31 cellular contexts compared by ENCODE assay signal in the genomic region with DNA sequence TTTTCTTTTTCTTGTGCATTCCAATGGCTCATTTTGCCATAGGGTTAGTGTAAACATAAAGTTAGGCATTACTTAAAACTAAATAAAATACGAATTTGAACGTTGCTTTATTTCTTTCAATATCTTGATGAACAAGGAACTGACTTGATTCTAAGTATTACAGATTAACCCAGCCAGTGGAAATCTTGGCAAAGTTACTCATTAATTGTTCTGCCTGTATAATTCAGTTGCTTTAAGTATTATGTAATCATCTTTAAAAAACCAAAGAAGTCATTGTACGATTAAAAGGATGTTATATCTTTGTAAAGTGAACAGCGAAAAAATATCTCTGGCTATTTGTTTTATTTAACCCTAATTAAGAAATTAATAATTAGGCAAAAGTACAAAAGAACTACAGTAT.
"Had no signal": no experiment of that assay in that cellular context is flagged by ENCODE, and none has a peak within 500 bp of the region (broad histone marks: within the 10 kb centered on the region; RNA-seq: fewer than 3 reads in every experiment).

No MANE protein-coding gene starts in this region.

- H3K36me3 ChIP-seq: adrenal gland, breast epithelium had no signal

- DNase-seq: activated B cell treated with CpG ODN at 0.5 μM for 24 hours; activated CD4-positive, alpha-beta T cell treated with anti-CD3 and anti-CD28 coated beads, Interleukin-2, amount 10 ng/mL, durations not matched to agents 24 days and 14 days; activated CD4-positive, alpha-beta T cell treated with anti-CD3 and anti-CD28 coated beads, Interleukin-2, amount 50 U/mL, for 4 hours; activated CD8-positive, alpha-beta T cell treated with anti-CD3 and anti-CD28 coated beads, Interleukin-2, amount 10 ng/mL, durations not matched to agents 7 days and 5 days; activated gamma-delta T cell treated with Interleukin-2 at 50 U/mL for 16 hours; activated naive CD4-positive, alpha-beta T cell treated with anti-CD3 and anti-CD28 coated beads for 36 hours; activated T-cell treated with anti-CD3 and anti-CD28 coated beads, Interleukin-2, amount 50 U/mL, for 24 hours; adrenal gland; body of pancreas; NCI-H1092 treated with DMSO at 0.1 percent for 48 hours; NCI-H1417; NCI-H146; NCI-H187; NCI-H2029 treated with DMSO at 0.1 percent for 48 hours; NCI-H2107; NCI-H2171; NCI-H510A; NCI-H526; NCI-H748 treated with DMSO at 0.1 percent for 48 hours; NK-92 treated with Interleukin-12 subunit alpha and Interleukin-12 subunit beta, amount 100 ng/mL, for 24 hours; OCI-M1; Right ventricle myocardium superior; SW 1271; T-helper 1 cell; T-helper 2 cell; T-helper 9 cell had no signal

- H3K9ac ChIP-seq: KMS-11 had no signal

- H3K27ac Mint-ChIP-seq: activated B cell treated with CpG ODN at 0.5 μM for 24 hours; activated CD4-positive, alpha-beta T cell treated with anti-CD3 and anti-CD28 coated beads, Interleukin-2, amount 10 ng/mL, durations not matched to agents 24 days and 14 days; activated CD8-positive, alpha-beta T cell treated with anti-CD3 and anti-CD28 coated beads, Interleukin-2, amount 10 ng/mL, durations not matched to agents 7 days and 5 days; activated naive CD4-positive, alpha-beta T cell treated with anti-CD3 and anti-CD28 coated beads for 36 hours; activated naive CD4-positive, alpha-beta T cell treated with anti-CD3 and anti-CD28 coated beads, Interleukin-2, amount 50 U/mL, for 72 hours; activated T-cell treated with anti-CD3 and anti-CD28 coated beads, Interleukin-2, amount 50 U/mL, for 24 hours had no signal

- H3K4me3 Mint-ChIP-seq: activated B cell treated with CpG ODN at 0.5 μM for 24 hours; activated CD4-positive, alpha-beta T cell treated with anti-CD3 and anti-CD28 coated beads, Interleukin-2, amount 10 ng/mL, durations not matched to agents 24 days and 14 days; activated CD8-positive, alpha-beta T cell treated with anti-CD3 and anti-CD28 coated beads, Interleukin-2, amount 10 ng/mL, durations not matched to agents 7 days and 5 days; activated naive CD4-positive, alpha-beta T cell treated with anti-CD3 and anti-CD28 coated beads for 36 hours; activated T-cell treated with anti-CD3 and anti-CD28 coated beads, Interleukin-2, amount 50 U/mL, for 24 hours had no signal

- H3K27me3 ChIP-seq: adrenal gland, body of pancreas, breast epithelium had no signal

- H3K9me3 ChIP-seq: adrenal gland, breast epithelium had no signal

- H3K27ac ChIP-seq: adrenal gland, body of pancreas, breast epithelium, KMS-11, VCaP had no signal

- H3K4me3 ChIP-seq: adrenal gland, body of pancreas, breast epithelium had no signal

- H3K4me2 ChIP-seq: KMS-11 had no signal

- H3K4me1 Mint-ChIP-seq: activated B cell treated with CpG ODN at 0.5 μM for 24 hours; activated CD4-positive, alpha-beta T cell treated with anti-CD3 and anti-CD28 coated beads, Interleukin-2, amount 10 ng/mL, durations not matched to agents 24 days and 14 days had no signal

- H3K27me3 Mint-ChIP-seq: activated B cell treated with CpG ODN at 0.5 μM for 24 hours; activated CD4-positive, alpha-beta T cell treated with anti-CD3 and anti-CD28 coated beads, Interleukin-2, amount 10 ng/mL, durations not matched to agents 24 days and 14 days; activated T-cell treated with anti-CD3 and anti-CD28 coated beads, Interleukin-2, amount 50 U/mL, for 24 hours had no signal

- H3K4me1 ChIP-seq: adrenal gland, body of pancreas, breast epithelium had no signal

- FAIRE-seq: astrocyte had no signal
